In the genomic region with DNA sequence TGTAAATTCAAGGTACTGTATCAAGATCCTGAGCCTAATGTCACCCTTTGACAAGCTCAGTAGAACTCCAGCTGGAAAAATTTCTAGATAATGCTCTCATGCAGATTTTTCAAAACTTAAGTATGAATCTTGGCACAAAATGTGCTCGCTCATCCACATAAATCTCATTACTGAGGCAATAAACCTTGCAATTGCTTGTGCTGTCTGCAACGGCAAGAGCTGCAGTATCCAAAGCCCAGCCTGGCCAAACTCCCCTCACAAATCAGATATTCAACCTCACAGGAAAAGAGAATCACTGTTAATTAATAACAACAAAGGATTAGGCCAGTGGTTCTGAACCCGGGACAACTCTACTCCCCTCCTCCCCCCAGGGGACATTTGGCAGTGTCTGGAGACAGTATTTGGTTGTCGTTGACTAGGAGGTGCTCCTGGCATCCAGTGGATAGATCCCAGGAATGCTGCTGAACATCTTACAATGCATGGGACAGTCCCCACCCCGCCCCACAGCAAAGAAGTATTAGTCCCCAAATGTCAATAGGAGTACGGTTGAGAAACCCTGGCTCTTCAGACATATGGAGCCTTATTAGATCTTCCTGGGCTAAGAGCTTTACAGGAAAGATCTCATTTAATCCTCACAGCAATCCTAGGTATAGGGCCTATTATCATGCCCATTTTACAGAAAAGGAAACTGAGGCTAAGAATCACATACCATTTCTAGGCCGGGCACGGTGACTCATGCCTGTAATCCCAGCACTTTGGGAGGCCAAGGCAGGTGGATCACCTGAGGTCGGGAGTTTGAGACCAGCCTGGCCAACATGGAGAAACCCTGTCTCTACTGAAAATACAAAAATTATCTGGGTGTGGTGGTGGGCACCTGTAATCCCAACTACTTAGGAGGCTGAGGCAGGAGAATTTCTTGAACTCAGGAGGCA, we compare ENCODE assay signal across 18 cellular contexts. TPM values are rescaled to one million over a fixed set of nuclear protein-coding genes. Genes with fewer than 3 reads are reported as not detected.
DNase-seq lines count a peak whose midpoint lies in the region; ATAC-seq and TF ChIP-seq lines count a peak whose summit lies in the region.
"Had no signal": no experiment of that assay in that cellular context is flagged by ENCODE, and none has a peak within 500 bp of the region (broad histone marks: within the 10 kb centered on the region; RNA-seq: fewer than 3 reads in every experiment).

No MANE protein-coding gene starts in this region.

- H2BK5ac ChIP-seq in IMR-90 (ENCODE audit: low read depth, low read length, poor library complexity, severe bottlenecking) (no peak overlapping the region), trophoblast cell (ENCODE audit: low read depth, low read length, poor library complexity) (no peak overlapping the region)

- H3K4me2 ChIP-seq in IMR-90 (ENCODE audit: low read depth, low read length), result no peak overlapping the region
- H3K4me2 ChIP-seq in trophoblast cell (ENCODE audit: low read length), result no peak overlapping the region

- ATAC-seq in IMR-90 (ENCODE audit: low read depth), result no peak

- peak overlapping the region; percentile 73 for H3K27ac ChIP-seq in A673 (ENCODE audit: low read depth, low read length, poor library complexity, severe bottlenecking)
- H3K27ac ChIP-seq in IMR-90 (ENCODE audit: insufficient read depth, low read length), result no peak overlapping the region
- H3K27ac ChIP-seq in esophagus muscularis mucosa (replicated peaks in 1 of 4), result peak overlapping the region; percentile 22 to 55 (median 42)
- H3K27ac ChIP-seq in muscle layer of colon (ENCODE audit: low read depth, low read length), result peak overlapping the region; percentile 68
- H3K27ac ChIP-seq in trophoblast cell (ENCODE audit: low read depth, low read length), result no peak overlapping the region
- H3K27ac ChIP-seq: HL-60, ovary had no signal

- BruUV-seq in A673 (replicated peaks; lab: Mats Ljungman, UMichigan), result no TSS peak
- BruUV-seq in IMR-90 (replicated peaks; lab: Mats Ljungman, UMichigan), result no TSS peak

- in situ Hi-C loops in IMR-90 (cut with MboI; ENCODE audit: low sequenced_read_pairs), result no loop called here

- H2BK20ac ChIP-seq in IMR-90 (ENCODE audit: low read depth, low read length), result no peak overlapping the region

- no peak overlapping the region for H3K18ac ChIP-seq in IMR-90 (ENCODE audit: low read depth, low read length)
- H3K18ac ChIP-seq in trophoblast cell (ENCODE audit: low read length), result no peak overlapping the region

- H3K9me1 ChIP-seq in IMR-90 (ENCODE audit: insufficient read depth, low read length), result no peaks in the 10 kb centered on the region

- H3K23ac ChIP-seq in IMR-90 (ENCODE audit: low read depth, low read length) (no peak overlapping the region; the same call in 1 of the 2 replicates), trophoblast cell (ENCODE audit: low read length) (no peak overlapping the region)

- WGBS in IMR-90 (ENCODE audit: extremely low coverage in 2 of 2, insufficient read length in 1 of 2), 2 experiments, result no CpG with 5 or more reads among the region's 9 CpGs
- 49% methylated on average over 9 of the region's 9 CpGs for WGBS in esophagus muscularis mucosa
- no CpG with 5 or more reads among the region's 9 CpGs for WGBS in trophoblast cell (ENCODE audit: extremely low coverage, insufficient coverage, insufficient read length)

- TF ChIP-seq CTCF in A673 (conservative IDR thresholded peaks at IDR 0.05; ENCODE audit: low read depth, low read length) (no peak), IMR-90 (conservative IDR thresholded peaks at IDR 0.05; ENCODE audit: low read depth, low read length) (no peak), esophagus muscularis mucosa (IDR thresholded peaks at IDR 0.05) (no peak)

- H2BK120ac ChIP-seq in IMR-90 (ENCODE audit: low read depth, low read length) (no peak overlapping the region), trophoblast cell (ENCODE audit: insufficient read depth, low read length, poor library complexity) (no peak overlapping the region)

- no peaks in the 10 kb centered on the region for H4K20me1 ChIP-seq in IMR-90 (ENCODE audit: insufficient read depth, low read length)

- H4K91ac ChIP-seq in IMR-90 (ENCODE audit: insufficient read depth, low read depth, low read length), result no peak overlapping the region
- H4K91ac ChIP-seq in trophoblast cell (ENCODE audit: low read depth, low read length), result no peak overlapping the region

- H2AK9ac ChIP-seq in IMR-90 (replicated peaks; ENCODE audit: low read depth, low read length, poor library complexity), result no peak overlapping the region

- H3K36me3 ChIP-seq in A673 (ENCODE audit: insufficient read depth, low read length, poor library complexity, severe bottlenecking), result no peaks in the 10 kb centered on the region
- no peaks in the 10 kb centered on the region for H3K36me3 ChIP-seq in IMR-90 (ENCODE audit: control insufficient read depth, insufficient read depth, low read length)
- H3K36me3 ChIP-seq in esophagus muscularis mucosa, result no peaks in the 10 kb centered on the region
- H3K36me3 ChIP-seq in muscle layer of colon (ENCODE audit: insufficient read depth, low read length), result no peaks in the 10 kb centered on the region
- no peaks in the 10 kb centered on the region for H3K36me3 ChIP-seq in trophoblast cell (ENCODE audit: control insufficient read depth in 1 of 2, insufficient read depth in 2 of 2, low read length in 2 of 2)
- H3K36me3 ChIP-seq: ovary had no signal

- peaks cover 29% of the 10 kb centered on the region for H3K4me1 ChIP-seq in A673 (ENCODE audit: insufficient read depth, low read length, poor library complexity, severe bottlenecking)
- H3K4me1 ChIP-seq in IMR-90 (ENCODE audit: control insufficient read depth, insufficient read depth, low read length), result peaks cover 2% of the 10 kb centered on the region; the same call in 1 of the 2 replicates
- peaks cover 3 to 30% (median 27%) of the 10 kb centered on the region in 4 donors for H3K4me1 ChIP-seq in esophagus muscularis mucosa
- peaks cover 26% of the 10 kb centered on the region for H3K4me1 ChIP-seq in muscle layer of colon (ENCODE audit: insufficient read depth, low read length)
- H3K4me1 ChIP-seq in trophoblast cell (ENCODE audit: control insufficient read depth in 1 of 2, insufficient read depth in 2 of 2, low read length in 2 of 2), result peaks cover 0 to 3% of the 10 kb centered on the region in 2 experiments

- H4K8ac ChIP-seq in IMR-90 (ENCODE audit: low read depth in 2 of 2, low read length in 2 of 2) (no peak overlapping the region), trophoblast cell (ENCODE audit: low read depth, low read length) (no peak overlapping the region)

- H3K4me3 ChIP-seq in A673 (ENCODE audit: low read depth, low read length, poor library complexity, severe bottlenecking), result no peak overlapping the region
- no peak overlapping the region for H3K4me3 ChIP-seq in IMR-90 (ENCODE audit: insufficient read depth, low read depth, low read length)
- H3K4me3 ChIP-seq in esophagus muscularis mucosa, result no peak overlapping the region
- H3K4me3 ChIP-seq in muscle layer of colon (ENCODE audit: low read depth in 1 of 2, low read length in 2 of 2), result no peak overlapping the region
- H3K4me3 ChIP-seq in trophoblast cell (ENCODE audit: low read depth, low read length), result no peak overlapping the region
- H3K4me3 ChIP-seq: ovary had no signal

- H3K14ac ChIP-seq in IMR-90 (replicated peaks; ENCODE audit: low read depth, low read length) (peak overlapping the region; percentile 32; the same call in 1 of the 2 replicates), trophoblast cell (ENCODE audit: low read length) (no peak overlapping the region)

- TF ChIP-seq POLR2A in IMR-90 (IDR thresholded peaks at IDR 0.05; ENCODE audit: low read depth, low read length) (no peak), esophagus muscularis mucosa (IDR thresholded peaks at IDR 0.05; ENCODE audit: low read depth) (no peak)

- H3K56ac ChIP-seq in IMR-90 (ENCODE audit: extremely low read depth, insufficient read depth, low read length), result no peak overlapping the region

- H3K79me1 ChIP-seq in IMR-90 (ENCODE audit: low read depth in 1 of 2, low read length in 2 of 2), result no peaks in the 10 kb centered on the region
- H3K79me1 ChIP-seq in trophoblast cell (ENCODE audit: low read length), result no peaks in the 10 kb centered on the region

- H2AFZ ChIP-seq in IMR-90 (replicated peaks; ENCODE audit: low read length, poor library complexity), result peak overlapping the region; percentile 29
- no peak overlapping the region for H2AFZ ChIP-seq in trophoblast cell (ENCODE audit: insufficient read depth, low read length, poor library complexity)

- no peak overlapping the region for H2BK12ac ChIP-seq in trophoblast cell (ENCODE audit: low read length)

- DNase-seq in A673 (ENCODE audit: low spot score) (peak; percentile 72), IMR-90 (no peak), esophagus muscularis mucosa (ENCODE audit: extremely low spot score) (no peak), COLO829 (ENCODE audit: low spot score) (no peak), trophoblast cell (no peak), NCI-H1092 treated with DMSO at 0.1 percent for 48 hours (lab: John Stamatoyannopoulos, UW) (no peak)
- no peak for DNase-seq in activated naive CD4-positive, alpha-beta T cell treated with anti-CD3 and anti-CD28 coated beads, Interleukin-2, amount 50 U/mL, for 16 hours
- DNase-seq: activated CD4-positive, alpha-beta T cell treated with anti-CD3 and anti-CD28 coated beads for 1 hour; activated CD8-positive, alpha-beta memory T cell treated with anti-CD3 and anti-CD28 coated beads, Interleukin-2, amount 50 U/mL, for 4 hours; activated naive CD8-positive, alpha-beta T cell treated with anti-CD3 and anti-CD28 coated beads for 36 hours; COR-L47; GF-D8; NCI-H1436 treated with DMSO at 0.1 percent for 48 hours; NCI-H526 treated with DMSO at 0.1 percent for 48 hours; stimulated activated CD4-positive, alpha-beta T cell treated with anti-CD3 and anti-CD28 coated beads, Interleukin-12 subunit alpha, Interleukin-12 subunit beta, amount 100 ng/mL, for 4 hours had no signal

- dilution Hi-C loops in IMR-90 (cut with HindIII; ENCODE audit: low sequenced_read_pairs, unreplicated experiment), result no loop called here

- H3K9me3 ChIP-seq in A673 (ENCODE audit: low read depth, low read length, poor library complexity, severe bottlenecking), result no peaks in the 10 kb centered on the region
- H3K9me3 ChIP-seq in IMR-90 (ENCODE audit: control insufficient read depth, insufficient read depth, low read length), result no peaks in the 10 kb centered on the region
- no peaks in the 10 kb centered on the region for H3K9me3 ChIP-seq in esophagus muscularis mucosa
- no peaks in the 10 kb centered on the region for H3K9me3 ChIP-seq in muscle layer of colon (ENCODE audit: low read length)
- H3K9me3 ChIP-seq in trophoblast cell (ENCODE audit: insufficient read depth, low read depth, low read length), result peaks cover 2% of the 10 kb centered on the region
- H3K9me3 ChIP-seq: ovary had no signal

- intact Hi-C loops in A673 (cut with micrococcal nuclease; ENCODE audit: unreplicated experiment), result no loop called here
- intact Hi-C loops in IMR-90 (cut with micrococcal nuclease), result no loop called here
- intact Hi-C loops in esophagus muscularis mucosa (cut with DNase I), result no loop called here

- H3K4ac ChIP-seq in IMR-90 (ENCODE audit: low read depth, low read length) (no peak overlapping the region), trophoblast cell (ENCODE audit: low read depth, low read length) (no peak overlapping the region)

- TF ChIP-seq EP300 in esophagus muscularis mucosa (IDR thresholded peaks at IDR 0.05), result no peak

- H4K12ac ChIP-seq in trophoblast cell (ENCODE audit: low read depth, low read length), result no peak overlapping the region

- no peak overlapping the region for H4K5ac ChIP-seq in IMR-90 (ENCODE audit: low read depth, low read length)

- POLR2A ChIA-PET in A673 (lab: Charles Lee; ENCODE audit: low non-redundant PET), result interaction anchor here (0.6 kb wide), 1 partner anchor 821 kb away, joined by 3 read pairs; no protein-coding TSS in a partner anchor
- POLR2A ChIA-PET in IMR-90 (lab: Charles Lee; ENCODE audit: unreplicated experiment), result no interaction called here

- no peak overlapping the region for H2BK15ac ChIP-seq in IMR-90 (ENCODE audit: low read depth, low read length)

- H3K9ac ChIP-seq in IMR-90 (ENCODE audit: low read depth, low read length) (no peak overlapping the region), muscle layer of colon (ENCODE audit: low read length) (no peak overlapping the region), trophoblast cell (ENCODE audit: low read length) (no peak overlapping the region)

- TF ChIP-seq RAD21 in IMR-90 (IDR thresholded peaks at IDR 0.05; ENCODE audit: low read length), result no peak

- no peak overlapping the region for H2AK5ac ChIP-seq in IMR-90 (ENCODE audit: low read depth, low read length)
- no peak overlapping the region for H2AK5ac ChIP-seq in trophoblast cell (ENCODE audit: low read length)

- no peaks in the 10 kb centered on the region for H3K79me2 ChIP-seq in trophoblast cell (ENCODE audit: control insufficient read depth, insufficient read depth, low read length, poor library complexity)

- H3K27me3 ChIP-seq in A673 (replicated peaks; ENCODE audit: insufficient read depth, low read depth, low read length, poor library complexity) (no peaks in the 10 kb centered on the region), IMR-90 (ENCODE audit: control insufficient read depth, insufficient read depth, low read length) (no peaks in the 10 kb centered on the region), esophagus muscularis mucosa (no peaks in the 10 kb centered on the region), muscle layer of colon (ENCODE audit: control insufficient read depth in 1 of 2, insufficient read depth in 2 of 2, low read length in 2 of 2) (no peaks in the 10 kb centered on the region), trophoblast cell (ENCODE audit: insufficient read depth, low read length) (no peaks in the 10 kb centered on the region)
- H3K27me3 ChIP-seq: ovary had no signal

- CTCF ChIA-PET in A673 (lab: Charles Lee) (no interaction called here), IMR-90 (lab: Yijun Ruan, JAX) (no interaction called here)

RNA-seq across cellular contexts. Expression of a gene that starts 19.4 kb away (rescaled TPM):
- 206 and 208 TPM in 2 replicates for total RNA-seq in A673 (2021)
- total RNA-seq in IMR-90 (2012; rRNA removed), result 1,042 and 1,100 TPM in 2 replicates
- polyA plus RNA-seq in IMR-90 (2012; rRNA removed), result 591 and 675 TPM in 2 replicates
- polyA plus RNA-seq in IMR-90 (2012; cell fraction: cytosol; rRNA removed), result 183 and 262 TPM in 2 replicates
- 145 and 350 TPM in 2 replicates for polyA plus RNA-seq in IMR-90 (2012; cell fraction: nucleus; rRNA removed; ENCODE audit: low replicate concordance)
- total RNA-seq in esophagus muscularis mucosa, result 100 to 1,000 TPM; 221 to 441 (median 315) TPM
- polyA plus RNA-seq in trophoblast cell (2013), result 213 and 229 TPM in 2 replicates

Comparison
In these comparisons a context has a peak if more than half of its experiments do, and no peak if none do; other contexts are left out.
1. H3K27ac ChIP-seq: peak in A673 (single experiment), esophagus muscularis mucosa (4 of 4) and muscle layer of colon (single experiment); none in IMR-90 (single experiment) and trophoblast cell (single experiment).